ENCODE assay signal across 20 cellular contexts in the genomic region with DNA sequence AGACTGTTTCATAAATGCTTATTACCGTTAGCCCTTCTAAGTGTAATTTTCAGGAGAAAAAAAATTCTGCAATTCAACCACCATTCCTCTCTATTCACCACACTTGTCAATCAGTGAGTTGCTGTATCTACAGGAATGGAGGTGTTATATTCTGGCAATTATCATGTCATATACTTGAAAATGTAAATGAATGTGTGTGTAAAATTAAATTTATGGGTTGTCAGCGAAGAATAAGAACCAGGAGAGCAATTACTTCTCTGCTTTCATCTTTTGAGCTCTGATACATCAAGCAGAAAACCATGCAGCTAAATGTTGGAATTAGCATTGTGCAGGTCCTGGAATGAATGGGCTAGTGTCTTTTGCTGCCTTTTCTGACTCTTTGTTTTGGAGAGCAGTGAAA.
DNase-seq lines count a peak whose midpoint lies in the region.
"Had no signal": no experiment of that assay in that cellular context is flagged by ENCODE, and none has a peak within 500 bp of the region (broad histone marks: within the 10 kb centered on the region; RNA-seq: fewer than 3 reads in every experiment).

No MANE protein-coding gene starts in this region.

- H2BK15ac ChIP-seq in mesenchymal stem cell (ENCODE audit: low read depth, poor library complexity, severe bottlenecking): no peak overlapping the region

- H2BK5ac ChIP-seq in mesenchymal stem cell (ENCODE audit: low read depth, low read length, poor library complexity, severe bottlenecking): no peak overlapping the region

- no peaks in the 10 kb centered on the region for H3K79me1 ChIP-seq in mesenchymal stem cell (replicated peaks; ENCODE audit: low read length, poor library complexity, severe bottlenecking)

- H3K4me1 ChIP-seq in GM23248 (ENCODE audit: insufficient read depth) (no peaks in the 10 kb centered on the region), mesenchymal stem cell (ENCODE audit: control insufficient read depth, insufficient read depth, low read depth, low read length) (no peaks in the 10 kb centered on the region)
- H3K4me1 ChIP-seq: SJSA1 had no signal

- H3K9ac ChIP-seq in GM23248: no peak overlapping the region
- H3K9ac ChIP-seq in mesenchymal stem cell (ENCODE audit: low read length): no peak overlapping the region
- H3K9ac ChIP-seq: BLaER1 treated with 17β-estradiol and CSF1 and Interleukin-3, amounts not matched to agents 10 nM and 100 nM had no signal

- H3K4me2 ChIP-seq in GM23248 (ENCODE audit: unreplicated experiment) (no peak overlapping the region), mesenchymal stem cell (ENCODE audit: low read length, poor library complexity, severe bottlenecking) (no peak overlapping the region)
- H3K4me2 ChIP-seq: BLaER1 treated with 17β-estradiol and CSF1 and Interleukin-3, amounts not matched to agents 10 nM and 100 nM; PC-9 had no signal

- H3K4me3 ChIP-seq in GM23248: no peak overlapping the region
- no peak overlapping the region for H3K4me3 ChIP-seq in mesenchymal stem cell (ENCODE audit: insufficient read depth in 1 of 2, low read depth in 1 of 2, low read length in 2 of 2)
- H3K4me3 ChIP-seq: BLaER1 treated with 17β-estradiol and CSF1 and Interleukin-3, amounts not matched to agents 10 nM and 100 nM; MG63; PC-9; SJSA1 had no signal

- H3K18ac ChIP-seq in mesenchymal stem cell (ENCODE audit: low read depth in 1 of 2, low read length in 2 of 2): no peak overlapping the region

- no peak overlapping the region for H3K4ac ChIP-seq in mesenchymal stem cell (ENCODE audit: low read depth in 1 of 2, low read length in 2 of 2)

- no peak overlapping the region for H2AK5ac ChIP-seq in mesenchymal stem cell (ENCODE audit: low read length, severe bottlenecking)

- H3K36me3 ChIP-seq in GM23248 (ENCODE audit: low read depth) (no peaks in the 10 kb centered on the region), mesenchymal stem cell (ENCODE audit: control insufficient read depth in 1 of 2, insufficient read depth in 2 of 2, low read depth in 1 of 2, low read length in 2 of 2) (no peaks in the 10 kb centered on the region)
- H3K36me3 ChIP-seq: BLaER1 treated with 17β-estradiol and CSF1 and Interleukin-3, amounts not matched to agents 10 nM and 100 nM; MG63; SJSA1 had no signal

- H2BK12ac ChIP-seq in mesenchymal stem cell (ENCODE audit: low read length in 2 of 2): no peak overlapping the region

- in situ Hi-C loops in GM23248 (cut with MboI): no loop called here

- no peak overlapping the region for H3K14ac ChIP-seq in mesenchymal stem cell (ENCODE audit: low read length in 2 of 2)

- H4K20me1 ChIP-seq in GM23248 (ENCODE audit: insufficient read depth): no peaks in the 10 kb centered on the region
- H4K20me1 ChIP-seq: BLaER1 treated with 17β-estradiol and CSF1 and Interleukin-3, amounts not matched to agents 10 nM and 100 nM had no signal

- no peak overlapping the region for H3K27ac ChIP-seq in GM23248
- H3K27ac ChIP-seq in mesenchymal stem cell (ENCODE audit: low read length, poor library complexity, severe bottlenecking): no peak overlapping the region
- H3K27ac ChIP-seq: BLaER1 treated with 17β-estradiol and CSF1 and Interleukin-3, amounts not matched to agents 10 nM and 100 nM; PC-9; SJSA1 had no signal

- H3K9me3 ChIP-seq in GM23248 (ENCODE audit: low read depth) (no peaks in the 10 kb centered on the region), mesenchymal stem cell (ENCODE audit: control insufficient read depth, low read length) (no peaks in the 10 kb centered on the region)
- H3K9me3 ChIP-seq: BLaER1 treated with 17β-estradiol and CSF1 and Interleukin-3, amounts not matched to agents 10 nM and 100 nM; MG63; SJSA1 had no signal

- H3K79me2 ChIP-seq in GM23248 (ENCODE audit: insufficient read depth): no peaks in the 10 kb centered on the region

- H3K23ac ChIP-seq in mesenchymal stem cell (ENCODE audit: low read length in 2 of 2): no peak overlapping the region

- H4K91ac ChIP-seq in mesenchymal stem cell (ENCODE audit: low read length): no peak overlapping the region

- no peak overlapping the region for H4K8ac ChIP-seq in mesenchymal stem cell (ENCODE audit: low read length)

- H3K9me2 ChIP-seq in GM23248 (ENCODE audit: insufficient read depth): no peaks in the 10 kb centered on the region

- H2AFZ ChIP-seq in GM23248 (no peak overlapping the region), mesenchymal stem cell (ENCODE audit: low read depth, low read length) (no peak overlapping the region)
- H2AFZ ChIP-seq: PC-9 had no signal

- H3K27me3 ChIP-seq in GM23248 (replicated peaks; ENCODE audit: insufficient read depth) (no peaks in the 10 kb centered on the region), mesenchymal stem cell (ENCODE audit: control insufficient read depth in 1 of 2, insufficient read depth in 1 of 2, low read length in 2 of 2) (no peaks in the 10 kb centered on the region)
- H3K27me3 ChIP-seq: BLaER1 treated with 17β-estradiol and CSF1 and Interleukin-3, amounts not matched to agents 10 nM and 100 nM; MG63; SJSA1 had no signal

- peak; percentile 32 for DNase-seq in NCI-H82 (lab: John Stamatoyannopoulos, UW)
- DNase-seq in NCI-H82 treated with DMSO at 0.1 percent for 48 hours (lab: John Stamatoyannopoulos, UW; ENCODE audit: unreplicated experiment): no peak
- DNase-seq in NCI-H187 (lab: John Stamatoyannopoulos, UW): peak; percentile 46 to 50
- DNase-seq in NCI-H748 (lab: John Stamatoyannopoulos, UW; ENCODE audit: unreplicated experiment): peak; percentile 87
- peak; percentile 65 for DNase-seq in retina
- no peak for DNase-seq in GM23248
- no peak for DNase-seq in cortex of kidney (lab: John Stamatoyannopoulos, UW)
- DNase-seq in mesenchymal stem cell: no peak
- DNase-seq: CD8-positive, alpha-beta memory T cell; DND-41; GDM1; IMR-90; Karpas-422; MG63; NCI-H1694; NCI-H510A treated with DMSO at 0.1 percent for 48 hours; PC-9; T-helper 2 cell had no signal

- H3F3A ChIP-seq in GM23248 (ENCODE audit: insufficient read depth): no peaks in the 10 kb centered on the region

- 88 to 91% methylated on average over 2 of the region's 2 CpGs for WGBS in GM23248 (ENCODE audit: low coverage in 1 of 2, low lambda C conversion rate in 2 of 2, missing lambda C conversion rate in 2 of 2), 2 experiments
- 58% methylated on average over 1 of the region's 2 CpGs for WGBS in mesenchymal stem cell

- no peak overlapping the region for H2BK120ac ChIP-seq in mesenchymal stem cell (ENCODE audit: low read depth, low read length)

Comparison
In these comparisons a context has a peak if more than half of its experiments do, and no peak if none do; other contexts are left out.
1. DNase-seq: peak in NCI-H82 (single experiment), NCI-H187 (2 of 2), NCI-H748 (single experiment) and retina (single experiment); none in NCI-H82 treated with DMSO at 0.1 percent for 48 hours (single experiment), GM23248 (single experiment), cortex of kidney (single experiment) and mesenchymal stem cell (single experiment).